27 cellular contexts compared by ENCODE assay signal in genomic region chr5:154031923-154032489, GRCh38.
"Had no signal": no experiment of that assay in that cellular context is flagged by ENCODE, and none has a peak within 500 bp of the region (broad histone marks: within the 10 kb centered on the region; RNA-seq: fewer than 3 reads in every experiment).

No MANE protein-coding gene starts in this region.

- H3K9me3 ChIP-seq: ascending aorta, body of pancreas had no signal

- H3K4me1 ChIP-seq: ascending aorta had no signal

- FAIRE-seq: bronchial epithelial cell had no signal

- ATAC-seq: activated CD8-positive, alpha-beta memory T cell treated with anti-CD3 and anti-CD28 coated beads, Interleukin-2, amount 10 ng/mL, durations not matched to agents 7 days and 5 days; activated naive CD4-positive, alpha-beta T cell treated with anti-CD3 and anti-CD28 coated beads, Interleukin-2, amount 50 U/mL, for 72 hours; activated naive CD8-positive, alpha-beta T cell treated with anti-CD3 and anti-CD28 coated beads, Interleukin-2, amount 50 U/mL, for 24 hours; body of pancreas; PC-3; T-cell had no signal

- H3K27ac ChIP-seq: ascending aorta, body of pancreas had no signal

- H3K4me3 ChIP-seq: ascending aorta, body of pancreas had no signal

- DNase-seq: activated B cell treated with CpG ODN at 0.5 μM for 24 hours; activated CD4-positive, alpha-beta T cell treated with anti-CD3 and anti-CD28 coated beads for 1 hour; activated CD4-positive, alpha-beta T cell treated with anti-CD3 and anti-CD28 coated beads, Interleukin-2, amount 10 ng/mL, durations not matched to agents 24 days and 14 days; activated CD4-positive, alpha-beta T cell treated with anti-CD3 and anti-CD28 coated beads, Interleukin-2, amount 50 U/mL, for 48 hours; activated CD8-positive, alpha-beta memory T cell treated with anti-CD3 and anti-CD28 coated beads, Interleukin-2, amount 10 ng/mL, durations not matched to agents 7 days and 5 days; activated effector memory CD4-positive, alpha-beta T cell treated with Interleukin-2 at 50 U/mL for 16 hours; activated naive CD4-positive, alpha-beta T cell; activated naive CD8-positive, alpha-beta T cell treated with anti-CD3 and anti-CD28 coated beads, Interleukin-2, amount 50 U/mL, for 24 hours; activated T-cell treated with anti-CD3 and anti-CD28 coated beads, Interleukin-2, amount 50 U/mL, for 24 hours; amniotic stem cell; body of pancreas; central memory CD4-positive, alpha-beta T cell; KG1; NCI-H1417; NCI-H1930; NCI-H2171; NCI-H2227 treated with DMSO at 0.1 percent for 48 hours; NCI-H446 treated with DMSO at 0.1 percent for 48 hours; NCI-H524 treated with DMSO at 0.1 percent for 48 hours; NCI-H774; NK-92 treated with Interleukin-12 subunit alpha and Interleukin-12 subunit beta, amount 100 ng/mL, for 24 hours; PC-3; SIG-M5; T-cell had no signal

- H3K27me3 ChIP-seq: ascending aorta, body of pancreas had no signal
